12 cellular contexts compared by ENCODE assay signal in genomic region chr3:132787616-132788015, GRCh38.
DNase-seq lines count a peak whose midpoint lies in the region; ATAC-seq, FAIRE-seq and TF ChIP-seq lines count a peak whose summit lies in the region.
"Had no signal": no experiment of that assay in that cellular context is flagged by ENCODE, and none has a peak within 500 bp of the region (broad histone marks: within the 10 kb centered on the region; RNA-seq: fewer than 3 reads in every experiment).

No MANE protein-coding gene starts in this region.

- no peaks in the 10 kb centered on the region for H3K4me1 Mint-ChIP-seq in progenitor cell of endocrine pancreas (ENCODE audit: low read depth)
- no peaks in the 10 kb centered on the region for H3K4me1 Mint-ChIP-seq in stimulated activated effector memory CD8-positive, alpha-beta T cell treated with anti-CD3 and anti-CD28 coated beads, Interleukin-12 subunit alpha, Interleukin-12 subunit beta, amount 100 ng/mL, for 72 hours

- no TSS peak for BruUV-seq in endothelial cell of umbilical vein (replicated peaks; lab: Mats Ljungman, UMichigan)

- H4K8ac ChIP-seq in mesenchymal stem cell (ENCODE audit: low read length): no peak overlapping the region

- POLR2A ChIA-PET in endothelial cell of umbilical vein (lab: Charles Lee): no interaction called here

- H3K4me3 Mint-ChIP-seq in progenitor cell of endocrine pancreas (ENCODE audit: low read depth): no peak overlapping the region
- H3K4me3 Mint-ChIP-seq in stimulated activated effector memory CD8-positive, alpha-beta T cell treated with anti-CD3 and anti-CD28 coated beads, Interleukin-12 subunit alpha, Interleukin-12 subunit beta, amount 100 ng/mL, for 72 hours: no peak overlapping the region

- H2BK120ac ChIP-seq in mesenchymal stem cell (ENCODE audit: low read depth, low read length): no peak overlapping the region

- no peak overlapping the region for H2BK5ac ChIP-seq in mesenchymal stem cell (ENCODE audit: low read depth, low read length, poor library complexity, severe bottlenecking)

- no peak for ATAC-seq in upper lobe of right lung
- no peak for ATAC-seq in stimulated activated effector memory CD8-positive, alpha-beta T cell treated with anti-CD3 and anti-CD28 coated beads, Interleukin-12 subunit alpha, Interleukin-12 subunit beta, amount 100 ng/mL, for 72 hours

- H2AFZ ChIP-seq in endothelial cell of umbilical vein (ENCODE audit: low read depth, low read length) (no peak overlapping the region), mesenchymal stem cell (ENCODE audit: low read depth, low read length) (no peak overlapping the region)
- H2AFZ ChIP-seq: PC-9 had no signal

- CTCF ChIA-PET in endothelial cell of umbilical vein (lab: Charles Lee): no interaction called here

- H2BK15ac ChIP-seq in mesenchymal stem cell (ENCODE audit: low read depth, poor library complexity, severe bottlenecking): no peak overlapping the region

- peaks cover 2% of the 10 kb centered on the region for H3K27me3 Mint-ChIP-seq in progenitor cell of endocrine pancreas

- H3K36me3 ChIP-seq in endothelial cell of umbilical vein (ENCODE audit: control insufficient read depth in 2 of 2, extremely low read depth in 1 of 2, insufficient read depth in 2 of 2, low read length in 2 of 2) (no peaks in the 10 kb centered on the region), mesenchymal stem cell (ENCODE audit: control insufficient read depth in 1 of 2, insufficient read depth in 2 of 2, low read depth in 1 of 2, low read length in 2 of 2) (no peaks in the 10 kb centered on the region), upper lobe of right lung (no peaks in the 10 kb centered on the region)
- H3K36me3 ChIP-seq: adrenal gland had no signal

- H3K9ac ChIP-seq in endothelial cell of umbilical vein (replicated peaks; ENCODE audit: extremely low read depth, insufficient read depth, low read length): no peak overlapping the region
- H3K9ac ChIP-seq in mesenchymal stem cell (ENCODE audit: low read length): peak overlapping the region; percentile 43

- H3K9me3 ChIP-seq in endothelial cell of umbilical vein (replicated peaks; ENCODE audit: control insufficient read depth, insufficient read depth, low read length) (no peaks in the 10 kb centered on the region), mesenchymal stem cell (ENCODE audit: control insufficient read depth, low read length) (no peaks in the 10 kb centered on the region), upper lobe of right lung (no peaks in the 10 kb centered on the region)
- H3K9me3 ChIP-seq: adrenal gland had no signal

- no peak overlapping the region for H3K27ac Mint-ChIP-seq in progenitor cell of endocrine pancreas
- no peak overlapping the region for H3K27ac Mint-ChIP-seq in stimulated activated effector memory CD8-positive, alpha-beta T cell treated with anti-CD3 and anti-CD28 coated beads, Interleukin-12 subunit alpha, Interleukin-12 subunit beta, amount 100 ng/mL, for 72 hours

- no peak for FAIRE-seq in endothelial cell of umbilical vein (lab: Jason Lieb, UNC)

- no peak overlapping the region for H2BK12ac ChIP-seq in mesenchymal stem cell (ENCODE audit: low read length in 2 of 2)

- H3K27me3 ChIP-seq in endothelial cell of umbilical vein (ENCODE audit: control insufficient read depth in 2 of 2, insufficient read depth in 2 of 2, low read length in 2 of 2) (peaks cover 2 to 3% of the 10 kb centered on the region in 2 experiments), mesenchymal stem cell (ENCODE audit: control insufficient read depth in 1 of 2, insufficient read depth in 1 of 2, low read length in 2 of 2) (peaks cover 7 to 9% of the 10 kb centered on the region in 2 experiments), upper lobe of right lung (no peaks in the 10 kb centered on the region)
- H3K27me3 ChIP-seq: adrenal gland had no signal

- no peak overlapping the region for H3K4me3 ChIP-seq in endothelial cell of umbilical vein (replicated peaks in 1 of 3; ENCODE audit: insufficient read depth in 1 of 3, low read depth in 1 of 3, low read length in 3 of 3)
- H3K4me3 ChIP-seq in mesenchymal stem cell (ENCODE audit: insufficient read depth in 1 of 2, low read depth in 1 of 2, low read length in 2 of 2): no peak overlapping the region
- H3K4me3 ChIP-seq in upper lobe of right lung: no peak overlapping the region
- H3K4me3 ChIP-seq: adrenal gland, PC-9 had no signal

- no peak overlapping the region for H3K4me2 ChIP-seq in endothelial cell of umbilical vein (ENCODE audit: insufficient read depth, low read length)
- no peak overlapping the region for H3K4me2 ChIP-seq in mesenchymal stem cell (ENCODE audit: low read length, poor library complexity, severe bottlenecking)
- H3K4me2 ChIP-seq: PC-9 had no signal

- no peak overlapping the region for H3K18ac ChIP-seq in mesenchymal stem cell (ENCODE audit: low read depth in 1 of 2, low read length in 2 of 2)

- intact Hi-C loops in endothelial cell of umbilical vein (cut with micrococcal nuclease) (no loop called here), upper lobe of right lung (cut with DNase I) (no loop called here)

- dilution Hi-C loops in endothelial cell of umbilical vein (cut with MboI; ENCODE audit: extremely low pct_ligation_motif_present, low sequenced_read_pairs): no loop called here

- peak; percentile 1 for DNase-seq in NCI-H510A treated with DMSO at 0.1 percent for 48 hours (lab: John Stamatoyannopoulos, UW)
- DNase-seq in NCI-H510A (lab: John Stamatoyannopoulos, UW): no peak
- peak; percentile 4 for DNase-seq in endothelial cell of umbilical vein (ENCODE audit: low read depth, low spot score)
- peak; percentile 72 for DNase-seq in mesenchymal stem cell
- no peak for DNase-seq in upper lobe of right lung
- no peak for DNase-seq in T1000 (lab: John Stamatoyannopoulos, UW)
- DNase-seq in progenitor cell of endocrine pancreas (ENCODE audit: low spot score, unreplicated experiment): no peak
- no peak for DNase-seq in stimulated activated effector memory CD8-positive, alpha-beta T cell treated with anti-CD3 and anti-CD28 coated beads, Interleukin-12 subunit alpha, Interleukin-12 subunit beta, amount 100 ng/mL, for 72 hours (ENCODE audit: low spot score in 2 of 2)
- DNase-seq: adrenal gland; GF-D8; PC-9; stimulated activated CD4-positive, alpha-beta T cell treated with anti-CD3 and anti-CD28 coated beads, Interleukin-2, amount 100 ng/mL, for 48 hours had no signal

- no peaks in the 10 kb centered on the region for H4K20me1 ChIP-seq in endothelial cell of umbilical vein (replicated peaks; ENCODE audit: control insufficient read depth, extremely low read depth, insufficient read depth, low read length)

- no peaks in the 10 kb centered on the region for H3K9me3 Mint-ChIP-seq in progenitor cell of endocrine pancreas (ENCODE audit: low read depth)
- H3K9me3 Mint-ChIP-seq in stimulated activated effector memory CD8-positive, alpha-beta T cell treated with anti-CD3 and anti-CD28 coated beads, Interleukin-12 subunit alpha, Interleukin-12 subunit beta, amount 100 ng/mL, for 72 hours: no peaks in the 10 kb centered on the region

- no peak overlapping the region for H3K14ac ChIP-seq in mesenchymal stem cell (ENCODE audit: low read length in 2 of 2)

- no peaks in the 10 kb centered on the region for H3K79me1 ChIP-seq in mesenchymal stem cell (replicated peaks; ENCODE audit: low read length, poor library complexity, severe bottlenecking)

- H3K9me1 ChIP-seq in endothelial cell of umbilical vein (replicated peaks; ENCODE audit: control insufficient read depth, extremely low read depth, insufficient read depth, low read length): no peaks in the 10 kb centered on the region

- H4K91ac ChIP-seq in mesenchymal stem cell (ENCODE audit: low read length): no peak overlapping the region

- TF ChIP-seq CTCF in endothelial cell of umbilical vein (IDR thresholded peaks at IDR 0.05; ENCODE audit: extremely low read depth in 1 of 2, insufficient read depth in 1 of 2, low read depth in 1 of 2, low read length in 2 of 2) (no peak), upper lobe of right lung (IDR thresholded peaks at IDR 0.05) (no peak), progenitor cell of endocrine pancreas (IDR thresholded peaks at IDR 0.05; ENCODE audit: unreplicated experiment) (no peak)

- H3K79me2 ChIP-seq in endothelial cell of umbilical vein (ENCODE audit: control insufficient read depth, insufficient read depth, low read length): no peaks in the 10 kb centered on the region

- no peak overlapping the region for H3K4ac ChIP-seq in mesenchymal stem cell (ENCODE audit: low read depth in 1 of 2, low read length in 2 of 2)

- no peak for TF ChIP-seq POLR2A in endothelial cell of umbilical vein (IDR thresholded peaks at IDR 0.05; ENCODE audit: low read depth, low read length)

- no peak overlapping the region for H3K23ac ChIP-seq in mesenchymal stem cell (ENCODE audit: low read length in 2 of 2)

- H3K4me1 ChIP-seq in endothelial cell of umbilical vein (ENCODE audit: control insufficient read depth, extremely low read depth, insufficient read depth, low read length) (peaks cover 2% of the 10 kb centered on the region), mesenchymal stem cell (ENCODE audit: control insufficient read depth, insufficient read depth, low read depth, low read length) (no peaks in the 10 kb centered on the region), upper lobe of right lung (peaks cover 5% of the 10 kb centered on the region)
- H3K4me1 ChIP-seq: adrenal gland had no signal

- no peaks in the 10 kb centered on the region for H3K36me3 Mint-ChIP-seq in progenitor cell of endocrine pancreas (ENCODE audit: insufficient read depth)
- H3K36me3 Mint-ChIP-seq in stimulated activated effector memory CD8-positive, alpha-beta T cell treated with anti-CD3 and anti-CD28 coated beads, Interleukin-12 subunit alpha, Interleukin-12 subunit beta, amount 100 ng/mL, for 72 hours: no peaks in the 10 kb centered on the region

- H2AK5ac ChIP-seq in mesenchymal stem cell (ENCODE audit: low read length, severe bottlenecking): no peak overlapping the region

- H3K27ac ChIP-seq in endothelial cell of umbilical vein (ENCODE audit: insufficient read depth, low read depth, low read length): no peak overlapping the region
- H3K27ac ChIP-seq in mesenchymal stem cell (ENCODE audit: low read length, poor library complexity, severe bottlenecking): no peak overlapping the region
- peak overlapping the region; percentile 76 for H3K27ac ChIP-seq in upper lobe of right lung
- H3K27ac ChIP-seq: adrenal gland, PC-9 had no signal

TF ChIP-seq in endothelial cell of umbilical vein, 7 proteins besides CTCF, POLR2A, EP300 and RAD21:
- TF ChIP-seq GATA2 (IDR thresholded peaks at IDR 0.05; ENCODE audit: insufficient read depth, insufficient read length, low read depth, low read length) (no peak), MAX (IDR thresholded peaks at IDR 0.05; ENCODE audit: insufficient read depth, insufficient read length) (no peak), FOS (IDR thresholded peaks at IDR 0.05; ENCODE audit: borderline replicate concordance, insufficient read depth, low read length) (no peak), MYC (IDR thresholded peaks at IDR 0.05; ENCODE audit: low read depth, low read length) (no peak), POLR2AphosphoS5 (IDR thresholded peaks at IDR 0.05; ENCODE audit: insufficient read depth, low read depth, low read length) (no peak)

Comparison
In these comparisons a context has a peak if more than half of its experiments do, and no peak if none do; other contexts are left out.
1. DNase-seq: peak in NCI-H510A treated with DMSO at 0.1 percent for 48 hours (single experiment), endothelial cell of umbilical vein (single experiment) and mesenchymal stem cell (single experiment); none in NCI-H510A (single experiment), upper lobe of right lung (single experiment), T1000 (single experiment), progenitor cell of endocrine pancreas (single experiment) and stimulated activated effector memory CD8-positive, alpha-beta T cell treated with anti-CD3 and anti-CD28 coated beads, Interleukin-12 subunit alpha, Interleukin-12 subunit beta, amount 100 ng/mL, for 72 hours (0 of 2).